In the genomic region with DNA sequence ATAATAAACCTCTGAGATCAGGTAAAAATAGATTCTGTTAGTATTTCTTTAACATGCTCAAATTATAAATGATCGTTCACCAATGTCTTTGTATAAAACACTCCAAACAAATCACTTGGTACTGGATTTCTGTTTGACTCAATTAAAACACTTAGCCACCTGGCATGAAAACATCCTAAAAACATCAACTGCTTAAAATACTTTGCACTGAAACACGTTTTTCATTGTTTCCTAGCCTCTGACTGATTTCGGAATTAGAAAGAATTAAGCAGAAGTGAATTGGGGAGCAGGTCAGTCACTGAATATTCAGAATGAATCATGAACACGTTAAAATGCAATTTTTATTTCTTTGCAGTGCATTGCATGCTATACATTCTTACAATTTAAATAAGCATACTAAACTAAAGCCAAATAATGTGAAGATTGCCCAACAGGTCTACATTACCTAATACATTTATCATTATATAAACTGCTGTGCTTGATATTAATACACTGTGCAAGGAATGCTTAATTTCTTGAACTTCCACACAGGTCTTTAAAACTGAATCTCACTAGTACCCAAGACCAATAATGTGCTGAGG, we compare ENCODE assay signal across 1 cellular context.
TF ChIP-seq lines count a peak whose summit lies in the region.

No MANE protein-coding gene starts in this region.

TF ChIP-seq in WTC11, 78 proteins besides CTCF, POLR2A, EP300 and RAD21 (continued from another document):
- no peak for TF ChIP-seq EMX1 (CRISPR knock-in tag; IDR thresholded peaks at IDR 0.05)
- TF ChIP-seq SP1 (CRISPR knock-in tag; conservative IDR thresholded peaks at IDR 0.05) = no peak
- TF ChIP-seq, protein P1, sequence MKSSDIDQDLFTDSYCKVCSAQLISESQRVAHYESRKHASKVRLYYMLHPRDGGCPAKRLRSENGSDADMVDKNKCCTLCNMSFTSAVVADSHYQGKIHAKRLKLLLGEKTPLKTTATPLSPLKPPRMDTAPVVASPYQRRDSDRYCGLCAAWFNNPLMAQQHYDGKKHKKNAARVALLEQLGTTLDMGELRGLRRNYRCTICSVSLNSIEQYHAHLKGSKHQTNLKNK (CRISPR knock-in tag; IDR thresholded peaks at IDR 0.05) = no peak
- no peak for TF ChIP-seq ESRRA (CRISPR knock-in tag; IDR thresholded peaks at IDR 0.05; ENCODE audit: borderline replicate concordance)
- no peak for TF ChIP-seq ZNF263 (CRISPR knock-in tag; IDR thresholded peaks at IDR 0.05; ENCODE audit: low read depth)
